In the genomic region with DNA sequence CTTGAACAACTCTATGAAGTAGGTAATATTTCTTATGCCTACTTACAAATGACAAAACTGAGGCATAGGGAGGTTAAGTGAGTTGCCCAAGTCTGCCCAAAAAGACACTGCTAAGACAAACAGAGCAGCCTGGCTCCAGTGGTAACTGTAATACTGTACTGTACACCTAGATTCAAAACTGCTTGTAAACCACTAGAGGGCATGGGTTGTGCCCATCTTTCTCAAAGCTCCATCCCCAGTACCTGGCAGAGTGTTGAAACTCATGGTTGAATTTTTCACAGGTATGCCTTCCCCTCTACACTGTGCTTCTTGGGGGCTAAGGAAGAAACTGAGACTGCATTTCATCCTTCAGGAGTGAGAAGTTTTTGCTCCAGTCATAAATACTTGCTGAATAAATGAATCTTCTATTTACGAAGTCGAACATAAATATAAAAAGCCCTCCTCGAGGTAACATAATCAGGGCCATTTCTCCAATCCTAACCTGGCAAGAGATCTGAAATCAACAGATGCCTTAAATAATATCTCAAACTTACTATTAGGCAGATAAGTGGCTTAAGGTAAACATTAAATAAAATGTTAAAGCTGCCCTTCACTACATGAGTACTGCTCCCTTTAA, we compare ENCODE assay signal across 8 cellular contexts. TPM values are rescaled to one million over a fixed set of nuclear protein-coding genes. Genes with fewer than 3 reads are reported as not detected.
DNase-seq lines count a peak whose midpoint lies in the region; ATAC-seq, FAIRE-seq and TF ChIP-seq lines count a peak whose summit lies in the region.

No MANE protein-coding gene starts in this region.

- no peaks in the 10 kb centered on the region for H3K9me3 ChIP-seq in MM.1S (replicated peaks; ENCODE audit: insufficient read depth, low read length)
- no peaks in the 10 kb centered on the region for H3K9me3 ChIP-seq in SJSA1 (replicated peaks)
- H3K9me3 ChIP-seq in GM12878 (replicated peaks; ENCODE audit: control insufficient read depth, insufficient read depth, low read length): no peaks in the 10 kb centered on the region
- H3K9me3 ChIP-seq in iPS-20b (ENCODE audit: insufficient read depth, low read depth, low read length): no peaks in the 10 kb centered on the region
- no peaks in the 10 kb centered on the region for H3K9me3 ChIP-seq in smooth muscle cell (replicated peaks; ENCODE audit: low read depth)

- peak overlapping the region; percentile 62; the same call in 1 of the 2 replicates for H3K4me2 ChIP-seq in MM.1S (ENCODE audit: low read depth, low read length)
- H3K4me2 ChIP-seq in GM12878 (ENCODE audit: control insufficient read depth, insufficient read depth): peak overlapping the region; percentile 69
- H3K4me2 ChIP-seq in smooth muscle cell: peak overlapping the region; percentile 98

- DNase-seq in COLO668 (lab: John Stamatoyannopoulos, UW; ENCODE audit: unreplicated experiment) (peak; percentile 40), MM.1S (peak; percentile 69), SJSA1 (ENCODE audit: low read depth in 1 of 2, low spot score in 2 of 2) (peak in 1 of 2 experiments; percentile 48), GM12878 (ENCODE audit: low read depth, low spot score) (no peak), smooth muscle cell (lab: John Stamatoyannopoulos, UW; ENCODE audit: unreplicated experiment) (no peak)

- no peaks in the 10 kb centered on the region for H4K20me1 ChIP-seq in MM.1S (ENCODE audit: insufficient read depth, low read length)
- H4K20me1 ChIP-seq in GM12878 (ENCODE audit: control insufficient read depth, insufficient read depth): 0 out of 2 replicates have a peak, but pooled peaks cover 3% of the 10 kb centered on the region
- H4K20me1 ChIP-seq in smooth muscle cell (ENCODE audit: low read depth): peaks cover 60% of the 10 kb centered on the region

- H3K9ac ChIP-seq in MM.1S (ENCODE audit: low read length) (no peak overlapping the region), GM12878 (ENCODE audit: control insufficient read depth, insufficient read depth, low read length) (no peak overlapping the region), iPS-20b (ENCODE audit: low read depth, low read length) (no peak overlapping the region), smooth muscle cell (ENCODE audit: low read depth) (peak overlapping the region; percentile 89)

- H2AFZ ChIP-seq in MM.1S (ENCODE audit: low read length) (no peak overlapping the region), GM12878 (ENCODE audit: control insufficient read depth, low read depth, low read length) (no peak overlapping the region), smooth muscle cell (ENCODE audit: low read depth) (no peak overlapping the region)

- H3K79me2 ChIP-seq in MM.1S (ENCODE audit: low read length) (peaks cover 61% of the 10 kb centered on the region), GM12878 (ENCODE audit: control insufficient read depth, insufficient read depth, low read length) (peaks cover 32% of the 10 kb centered on the region), smooth muscle cell (ENCODE audit: low read depth) (peaks cover 64% of the 10 kb centered on the region)

- H3K36me3 ChIP-seq in MM.1S (replicated peaks; ENCODE audit: insufficient read depth, low read length) (no peaks in the 10 kb centered on the region), SJSA1 (peaks cover 34% of the 10 kb centered on the region), GM12878 (ENCODE audit: control insufficient read depth in 2 of 2, insufficient read depth in 2 of 2, low read length in 1 of 2) (no peaks in the 10 kb centered on the region; a peak in 1 of 4 replicates), iPS-20b (ENCODE audit: insufficient read depth, low read depth, low read length) (peaks cover 11% of the 10 kb centered on the region), smooth muscle cell (ENCODE audit: low read depth) (no peaks in the 10 kb centered on the region)

- CTCF ChIA-PET in GM12878 (lab: Yijun Ruan, JAX): interaction anchor here (0.6 to 2.1 kb wide), 11 partner anchors 9 to 264 kb away, joined by 3 to 7 read pairs (median 4); no protein-coding TSS in a partner anchor

- H3K4me3 ChIP-seq in MM.1S (ENCODE audit: low read length) (0 out of 2 replicates have a peak overlapping the region, but pooled peaks have one; percentile 87), SJSA1 (peak overlapping the region; percentile 76), GM12878 (no peak overlapping the region), iPS-20b (ENCODE audit: low read length) (peak overlapping the region; percentile 85), smooth muscle cell (peak overlapping the region; percentile 94)

- in situ Hi-C loops in GM12878 (cut with MboI): loop anchor here (25.0 kb wide), 1 partner anchor 300 kb away; the partner anchor contains the start of gene VAPA

- ATAC-seq in GM21367 (IDR thresholded peaks at IDR 0.05; ENCODE audit: unreplicated experiment) (peak; percentile 46), GM12878 (peak; percentile 84), HG03520 (IDR thresholded peaks at IDR 0.05; ENCODE audit: unreplicated experiment) (no peak)

- H3F3A ChIP-seq in MM.1S (ENCODE audit: insufficient read depth, low read length) (peaks cover 22% of the 10 kb centered on the region), smooth muscle cell (ENCODE audit: low read depth) (peaks cover 34% of the 10 kb centered on the region)

- H3K27me3 ChIP-seq in MM.1S (replicated peaks; ENCODE audit: insufficient read depth, low read length) (no peaks in the 10 kb centered on the region), SJSA1 (replicated peaks) (no peaks in the 10 kb centered on the region), GM12878 (replicated peaks in 1 of 2; ENCODE audit: control insufficient read depth in 2 of 2, insufficient read depth in 2 of 2, low read length in 1 of 2) (no peaks in the 10 kb centered on the region), iPS-20b (ENCODE audit: insufficient read depth, low read length) (no peaks in the 10 kb centered on the region), smooth muscle cell (ENCODE audit: low read depth) (no peaks in the 10 kb centered on the region)

- H3K4me1 ChIP-seq in MM.1S (ENCODE audit: low read length) (peaks cover 8% of the 10 kb centered on the region; the same call in 1 of the 2 replicates), SJSA1 (replicated peaks) (peaks cover 51% of the 10 kb centered on the region), GM12878 (ENCODE audit: control insufficient read depth, insufficient read depth, low read length) (peaks cover 17% of the 10 kb centered on the region), iPS-20b (ENCODE audit: insufficient read depth, low read length) (peaks cover 16% of the 10 kb centered on the region; the same call in 1 of the 2 replicates), smooth muscle cell (ENCODE audit: low read depth) (peaks cover 23% of the 10 kb centered on the region)

- POLR2A ChIA-PET in GM12878 (lab: Charles Lee): interaction anchor here (0.7 kb wide), 1 partner anchor 94 kb away, joined by 3 read pairs; no protein-coding TSS in a partner anchor

- TSS peak; percentile 53 for BruUV-seq in GM12878 (replicated peaks; lab: Mats Ljungman, UMichigan)

- no peak overlapping the region for H3K27ac ChIP-seq in MM.1S (ENCODE audit: low read length)
- no peak overlapping the region for H3K27ac ChIP-seq in SJSA1
- H3K27ac ChIP-seq in GM12878 (ENCODE audit: control insufficient read depth, insufficient read depth): no peak overlapping the region
- no peak overlapping the region for H3K27ac ChIP-seq in iPS-20b (ENCODE audit: low read length)
- H3K27ac ChIP-seq in smooth muscle cell (ENCODE audit: low read depth): peak overlapping the region; percentile 89

- TF ChIP-seq EP300 in GM12878 (IDR thresholded peaks at IDR 0.05; ENCODE audit: borderline replicate concordance in 1 of 2, control insufficient read depth in 1 of 2, low read depth in 2 of 2, low read length in 2 of 2): no peak

- H3K9me2 ChIP-seq in MM.1S (replicated peaks; ENCODE audit: insufficient read depth, low read length): no peaks in the 10 kb centered on the region

- RAD21 ChIA-PET in GM12878 (lab: Charles Lee; ENCODE audit: unreplicated experiment): interaction anchor here (1.0 kb wide), 1 partner anchor 17 kb away, joined by 3 read pairs; no protein-coding TSS in a partner anchor

- TF ChIP-seq CTCF in MM.1S (IDR thresholded peaks at IDR 0.05; ENCODE audit: low read length) (peak; percentile 81), GM12878 (IDR thresholded peaks at IDR 0.05 in 2 of 3, conservative IDR thresholded peaks at IDR 0.05 in 1 of 3; ENCODE audit: control insufficient read depth in 2 of 3, extremely low read depth in 1 of 3, insufficient read depth in 1 of 3, low read depth in 3 of 3, low read length in 3 of 3) (peak; percentile 58 to 72 (median 63)), smooth muscle cell (IDR thresholded peaks at IDR 0.05; ENCODE audit: borderline replicate concordance, insufficient read depth, poor library complexity, severe bottlenecking) (peak; percentile 47)

- no peak for TF ChIP-seq POLR2A in GM12878 (IDR thresholded peaks at IDR 0.05; ENCODE audit: low read depth, low read length)

- 70% methylated on average over 3 of the region's 3 CpGs for WGBS in GM12878 (ENCODE audit: insufficient coverage, insufficient replicate concordance, low lambda C conversion rate, missing lambda C conversion rate)
- 88% methylated on average over 3 of the region's 3 CpGs for WGBS in smooth muscle cell (ENCODE audit: low lambda C conversion rate)

- peak; percentile 42 for TF ChIP-seq RAD21 in GM12878 (IDR thresholded peaks at IDR 0.05; ENCODE audit: insufficient read depth, low read depth, low read length)

- intact Hi-C loops in GM12878 (cut with micrococcal nuclease; ENCODE audit: unreplicated experiment): loop anchor here (1.0 to 10.0 kb wide), 4 partner anchors 61 to 158 kb away; partner anchors contain the start of genes RAB31 and RALBP1

- FAIRE-seq in GM12878 (lab: Jason Lieb, UNC): no peak

- SMC1A ChIA-PET in GM12878 (lab: Charles Lee; ENCODE audit: uncharacterized antibody, unreplicated experiment): interaction anchor here (0.6 to 1.0 kb wide), 3 partner anchors 15 to 1713 kb away, joined by 3 to 4 read pairs (median 4); no protein-coding TSS in a partner anchor

RNA-seq across cellular contexts. Expression of gene PPP4R1, which starts 2.0 kb away (rescaled TPM):
- total RNA-seq in SJSA1 (2014; rRNA removed; shearing (Covaris generic)): 118 and 130 TPM in 2 replicates
- total RNA-seq in GM12878 (2013; cell fraction: nucleolus; rRNA removed): 54.9 and 61.5 TPM in 2 replicates
- 33.4 and 39.2 TPM in 2 replicates for total RNA-seq in GM12878 (2014; rRNA removed)
- total RNA-seq in GM12878 (2014; rRNA removed; fragmentation: Illumina TruSeq; extraction: Trizol): 38.0 and 39.1 TPM in 2 replicates
- total RNA-seq in GM12878 (2021): 40.5 and 42.2 TPM in 2 replicates
- 12.8 TPM for polyA plus RNA-seq in GM12878 (2011; ENCODE audit: low read depth)
- 24.8 and 26.1 TPM in 2 replicates for polyA plus RNA-seq in GM12878 (2011; rRNA removed)
- 26.9 and 28.1 TPM in 2 replicates for polyA plus RNA-seq in GM12878 (2011; cell fraction: cytosol; rRNA removed)
- polyA plus RNA-seq in GM12878 (2011; cell fraction: nucleus; rRNA removed): 28.0 and 28.4 TPM in 2 replicates
- polyA plus RNA-seq in GM12878 (2012): 13.1 and 15.1 TPM in 2 replicates
- polyA plus RNA-seq in GM12878 (2014; fragmentation: Illumina TruSeq; extraction: Trizol): 44.4 and 53.6 TPM in 2 replicates
- polyA plus RNA-seq in GM12878 (2014; fragmentation: Nextera tagmentation; extraction: Ambion mirVana): 10 to 100 TPM; 10.9 to 14.1 TPM
- 27.3 and 31.2 TPM in 2 replicates for polyA plus RNA-seq in GM12878 (2014; rRNA removed)
- polyA plus RNA-seq in GM12878 (2016; fragmentation: Nextera tagmentation; extraction: Ambion mirVana): 10 to 100 TPM; 20.4 to 21.2 TPM
- polyA minus RNA-seq in GM12878 (2011; rRNA and poly(A)+ RNA removed): 40.3 and 66.2 TPM in 2 replicates
- polyA minus RNA-seq in GM12878 (2011; cell fraction: cytosol; rRNA and poly(A)+ RNA removed): 10.7 and 17.4 TPM in 2 replicates
- polyA minus RNA-seq in GM12878 (2011; cell fraction: nucleus; rRNA and poly(A)+ RNA removed): 18.3 and 32.8 TPM in 2 replicates
- total RNA-seq in smooth muscle cell: 78.4 and 89.7 TPM in 2 replicates
- polyA plus RNA-seq in smooth muscle cell: 25.9 and 27.5 TPM in 2 replicates

Comparison
In these comparisons a context has a peak if more than half of its experiments do, and no peak if none do; other contexts are left out.
1. DNase-seq: peak in COLO668 (single experiment) and MM.1S (single experiment); none in GM12878 (single experiment) and smooth muscle cell (single experiment).
2. Peak in every context shown above with its lines, with median percentiles within 50 percentile points of each other: H3K4me2 ChIP-seq and CTCF ChIP-seq.